In genomic region chr5:44385236-44385940, GRCh38 we compare ENCODE assay signal across 23 cellular contexts. TPM values are rescaled to one million over a fixed set of nuclear protein-coding genes. Genes with fewer than 3 reads are reported as not detected.
DNase-seq lines count a peak whose midpoint lies in the region; TF ChIP-seq lines count a peak whose summit lies in the region.
"Had no signal": no experiment of that assay in that cellular context is flagged by ENCODE, and none has a peak within 500 bp of the region (broad histone marks: within the 10 kb centered on the region; RNA-seq: fewer than 3 reads in every experiment).

No MANE protein-coding gene starts in this region.

- no peak overlapping the region for H3K4me3 ChIP-seq in hepatocyte
- peak overlapping the region; percentile 50 to 53 for H3K4me3 ChIP-seq in vagina
- no peak overlapping the region for H3K4me3 ChIP-seq in ascending aorta
- no peak overlapping the region for H3K4me3 ChIP-seq in prostate gland
- H3K4me3 ChIP-seq in left ventricle myocardium inferior = no peak overlapping the region
- H3K4me3 ChIP-seq: left lung, PC-9, SJSA1, skin epidermis, thyroid gland had no signal

- no peak overlapping the region for H3K27ac ChIP-seq in hepatocyte
- H3K27ac ChIP-seq in vagina = peak overlapping the region; percentile 20
- H3K27ac ChIP-seq in ascending aorta = no peak overlapping the region
- H3K27ac ChIP-seq in prostate gland = no peak overlapping the region
- H3K27ac ChIP-seq in left ventricle myocardium inferior (replicated peaks) = no peak overlapping the region
- H3K27ac ChIP-seq: left lung, PC-9, SJSA1, skin epidermis, thyroid gland, WERI-Rb-1 had no signal

- H3K4me2 ChIP-seq in hepatocyte = peak overlapping the region; percentile 92
- H3K4me2 ChIP-seq: PC-9 had no signal

- H3K36me3 ChIP-seq in hepatocyte (replicated peaks; ENCODE audit: insufficient read depth, low read depth) = no peaks in the 10 kb centered on the region
- H3K36me3 ChIP-seq in vagina = no peaks in the 10 kb centered on the region
- no peaks in the 10 kb centered on the region for H3K36me3 ChIP-seq in ascending aorta
- H3K36me3 ChIP-seq in prostate gland = no peaks in the 10 kb centered on the region
- H3K36me3 ChIP-seq in left ventricle myocardium inferior = no peaks in the 10 kb centered on the region
- H3K36me3 ChIP-seq: left lung, SJSA1, thyroid gland, WERI-Rb-1 had no signal

- H4K20me1 ChIP-seq in hepatocyte (ENCODE audit: insufficient read depth, poor library complexity, severe bottlenecking) = no peaks in the 10 kb centered on the region

- H3K79me2 ChIP-seq in hepatocyte = no peaks in the 10 kb centered on the region

- H3K9me3 ChIP-seq in hepatocyte (ENCODE audit: low read depth) (no peaks in the 10 kb centered on the region), vagina (no peaks in the 10 kb centered on the region), ascending aorta (no peaks in the 10 kb centered on the region), prostate gland (no peaks in the 10 kb centered on the region), left ventricle myocardium inferior (replicated peaks) (no peaks in the 10 kb centered on the region)
- H3K9me3 ChIP-seq: left lung, SJSA1, thyroid gland had no signal

- peaks cover 50% of the 10 kb centered on the region for H3K27me3 ChIP-seq in hepatocyte
- H3K27me3 ChIP-seq in vagina = no peaks in the 10 kb centered on the region
- no peaks in the 10 kb centered on the region for H3K27me3 ChIP-seq in ascending aorta
- H3K27me3 ChIP-seq in prostate gland (replicated peaks; ENCODE audit: insufficient read depth) = no peaks in the 10 kb centered on the region
- H3K27me3 ChIP-seq in left ventricle myocardium inferior (ENCODE audit: low read depth) = peaks cover 49% of the 10 kb centered on the region
- H3K27me3 ChIP-seq: thyroid gland had no signal

- no peak for TF ChIP-seq CTCF in hepatocyte (IDR thresholded peaks at IDR 0.05; ENCODE audit: poor library complexity)
- no peak for TF ChIP-seq CTCF in vagina (IDR thresholded peaks at IDR 0.05)
- TF ChIP-seq CTCF in ascending aorta (IDR thresholded peaks at IDR 0.05) = no peak
- TF ChIP-seq CTCF in prostate gland (IDR thresholded peaks at IDR 0.05) = no peak
- no peak for TF ChIP-seq CTCF in left ventricle myocardium inferior (IDR thresholded peaks at IDR 0.05; ENCODE audit: borderline replicate concordance)

- peak; percentile 40 for DNase-seq in SIG-M5 treated with dmso at 0.1 percent for 504 hours (lab: John Stamatoyannopoulos, UW; ENCODE audit: unreplicated experiment)
- no peak for DNase-seq in SIG-M5 (lab: John Stamatoyannopoulos, UW)
- peak; percentile 51 for DNase-seq in NOMO-1 treated with dmso at 0.1 percent for 144 hours (lab: John Stamatoyannopoulos, UW; ENCODE audit: unreplicated experiment)
- no peak for DNase-seq in hepatocyte (ENCODE audit: low spot score)
- DNase-seq in vagina (ENCODE audit: extremely low spot score in 2 of 2) = no peak
- no peak for DNase-seq in ascending aorta (ENCODE audit: low spot score in 2 of 2)
- DNase-seq in prostate gland (ENCODE audit: low spot score) = no peak
- no peak for DNase-seq in left ventricle myocardium inferior
- DNase-seq: 8988T; activated CD4-positive, alpha-beta T cell treated with anti-CD3 and anti-CD28 coated beads, Interleukin-2, amount 50 U/mL, for 1 hour; activated naive CD8-positive, alpha-beta T cell treated with anti-CD3 and anti-CD28 coated beads for 36 hours; effector CD8-positive, alpha-beta T cell; foreskin melanocyte; immature natural killer cell; left lung; NCI-H1436 treated with DMSO at 0.1 percent for 48 hours; PC-9; T-helper 2 cell; thyroid gland; WERI-Rb-1 had no signal

- H3K4me1 ChIP-seq in hepatocyte (ENCODE audit: insufficient read depth) = no peaks in the 10 kb centered on the region
- peaks cover 10% of the 10 kb centered on the region for H3K4me1 ChIP-seq in vagina
- H3K4me1 ChIP-seq in ascending aorta = no peaks in the 10 kb centered on the region
- H3K4me1 ChIP-seq in prostate gland (replicated peaks) = no peaks in the 10 kb centered on the region
- H3K4me1 ChIP-seq in left ventricle myocardium inferior = peaks cover 24% of the 10 kb centered on the region

- intact Hi-C loops in vagina (cut with DNase I) = no loop called here
- intact Hi-C loops in ascending aorta (cut with DNase I) = no loop called here
- intact Hi-C loops in prostate gland (cut with DNase I) = no loop called here
- intact Hi-C loops in left ventricle myocardium inferior (cut with micrococcal nuclease) = no loop called here

- no peak overlapping the region for H2AFZ ChIP-seq in hepatocyte
- H2AFZ ChIP-seq: PC-9 had no signal

- TF ChIP-seq POLR2A in vagina (IDR thresholded peaks at IDR 0.05) = no peak
- TF ChIP-seq POLR2A in prostate gland (IDR thresholded peaks at IDR 0.05) = no peak

- WGBS in hepatocyte (ENCODE audit: low lambda C conversion rate, missing lambda C conversion rate) = 74% methylated on average over 4 of the region's 4 CpGs
- 36% methylated on average over 4 of the region's 4 CpGs for WGBS in prostate gland

- H3K9me2 ChIP-seq in hepatocyte (replicated peaks; ENCODE audit: insufficient read depth) = no peaks in the 10 kb centered on the region

RNA-seq across cellular contexts. Expression of gene FGF10, which starts 3.8 kb away (rescaled TPM):
- total RNA-seq in hepatocyte (6.1 and 6.2 TPM in 2 replicates), vagina (41.3 TPM), ascending aorta (7.5 TPM), prostate gland (1 to 10 TPM; 3.1 to 6.9 TPM), left ventricle myocardium inferior (0.47 TPM)
- 2.9 and 5.1 TPM in 2 replicates for polyA plus RNA-seq in hepatocyte
- total RNA-seq: activated naive CD8-positive, alpha-beta T cell treated with anti-CD3 and anti-CD28 coated beads for 36 hours; mononuclear cell; PC-9; SJSA1 had no signal
- polyA plus RNA-seq: immature natural killer cell had no signal

Comparison
In these comparisons a context has a peak if more than half of its experiments do, and no peak if none do; other contexts are left out.
1. DNase-seq: peak in SIG-M5 treated with dmso at 0.1 percent for 504 hours (single experiment) and NOMO-1 treated with dmso at 0.1 percent for 144 hours (single experiment); none in SIG-M5 (single experiment), hepatocyte (single experiment), vagina (0 of 2), ascending aorta (0 of 2), prostate gland (single experiment) and left ventricle myocardium inferior (single experiment).
2. H3K4me3 ChIP-seq: peak in vagina (2 of 2); none in hepatocyte (single experiment), ascending aorta (0 of 2), prostate gland (0 of 2) and left ventricle myocardium inferior (single experiment).